ENCODE assay signal across 1 cellular context in genomic region chr11:48082771-48083170, GRCh38.
A peak's percentile ranks its signal among the peaks of the same experiment; 100 is the strongest.
TF ChIP-seq lines count a peak whose summit lies in the region.

No MANE protein-coding gene starts in this region.

TF ChIP-seq in HepG2, 621 proteins besides CTCF, POLR2A, EP300 and RAD21:
- TF ChIP-seq BCL6 (CRISPR knock-in tag; IDR thresholded peaks at IDR 0.05) (0 out of 2 replicates have a peak, but pooled peaks have one; percentile 21), ZNF670 (CRISPR knock-in tag; IDR thresholded peaks at IDR 0.05; ENCODE audit: borderline replicate concordance) (no peak)
